In genomic region chr1:35536551-35537162, GRCh38 we compare ENCODE assay signal across 20 cellular contexts. TPM values are rescaled to one million over a fixed set of nuclear protein-coding genes. Genes with fewer than 3 reads are reported as not detected.
DNase-seq lines count a peak whose midpoint lies in the region; ATAC-seq and TF ChIP-seq lines count a peak whose summit lies in the region.
"Had no signal": no experiment of that assay in that cellular context is flagged by ENCODE, and none has a peak within 500 bp of the region (broad histone marks: within the 10 kb centered on the region; RNA-seq: fewer than 3 reads in every experiment).

No MANE protein-coding gene starts in this region.

- peaks cover 33% of the 10 kb centered on the region for H3K36me3 Mint-ChIP-seq in stimulated activated naive CD8-positive, alpha-beta T cell treated with anti-CD3 and anti-CD28 coated beads, Interleukin-15, Interleukin-2, amounts not matched to agents 100 ng/mL and 50 ng/mL, for 24 hours (ENCODE audit: low read depth)

- H3K4me1 Mint-ChIP-seq in stimulated activated naive CD8-positive, alpha-beta T cell treated with anti-CD3 and anti-CD28 coated beads, Interleukin-15, Interleukin-2, amounts not matched to agents 100 ng/mL and 50 ng/mL, for 24 hours (ENCODE audit: low read depth), result peaks cover 65% of the 10 kb centered on the region

- DNase-seq in heart left ventricle, result no peak
- DNase-seq in cardiac septum (ENCODE audit: low spot score), result no peak
- no peak for DNase-seq in T1000 (lab: John Stamatoyannopoulos, UW)
- DNase-seq in stomach, result no peak
- DNase-seq: activated CD4-positive, alpha-beta T cell treated with anti-CD3 and anti-CD28 coated beads for 1 hour; Calu3; effector CD8-positive, alpha-beta T cell; glutamatergic neuron; HCEC 1CT; MV-4-11; NCI-H524; SHP77 treated with DMSO at 0.1 percent for 48 hours; T-helper 2 cell had no signal

- H3K4me2 ChIP-seq in OCI-LY1 (ENCODE audit: low read length), result no peak overlapping the region

- H3K27me3 ChIP-seq in heart left ventricle (no peaks in the 10 kb centered on the region), OCI-LY1 (ENCODE audit: insufficient read depth, low read length) (no peaks in the 10 kb centered on the region), stomach (no peaks in the 10 kb centered on the region)
- H3K27me3 ChIP-seq: suprapubic skin had no signal

- no peak overlapping the region for H3K9ac ChIP-seq in OCI-LY1 (ENCODE audit: low read length)
- H3K9ac ChIP-seq: parathyroid adenoma had no signal

- H3K36me3 ChIP-seq in heart left ventricle (peaks cover 0 to 7% (median 0%) of the 10 kb centered on the region in 9 donors), OCI-LY1 (ENCODE audit: insufficient read depth, low read length) (peaks cover 20% of the 10 kb centered on the region), stomach (peaks cover 0 to 6% (median 0%) of the 10 kb centered on the region in 4 donors)
- H3K36me3 ChIP-seq: suprapubic skin had no signal

- H3K9me3 Mint-ChIP-seq in stimulated activated naive CD8-positive, alpha-beta T cell treated with anti-CD3 and anti-CD28 coated beads, Interleukin-15, Interleukin-2, amounts not matched to agents 100 ng/mL and 50 ng/mL, for 24 hours, result no peaks in the 10 kb centered on the region

- no peak for ATAC-seq in heart left ventricle
- no peak for ATAC-seq in GM19023 (IDR thresholded peaks at IDR 0.05; ENCODE audit: unreplicated experiment)
- ATAC-seq: K562 had no signal

- no peaks in the 10 kb centered on the region for H3F3A ChIP-seq in OCI-LY1 (ENCODE audit: insufficient read depth, low read length)

- H3K4me3 Mint-ChIP-seq in stimulated activated naive CD8-positive, alpha-beta T cell treated with anti-CD3 and anti-CD28 coated beads, Interleukin-15, Interleukin-2, amounts not matched to agents 100 ng/mL and 50 ng/mL, for 24 hours, result no peak overlapping the region

- no peaks in the 10 kb centered on the region for H3K79me2 ChIP-seq in OCI-LY1 (ENCODE audit: insufficient read depth, low read length)

- H3K4me1 ChIP-seq in heart left ventricle (peaks cover 14 to 94% (median 65%) of the 10 kb centered on the region in 12 donors), OCI-LY1 (ENCODE audit: insufficient read depth, low read length, severe bottlenecking) (peaks cover 42% of the 10 kb centered on the region), stomach (peaks cover 29 to 72% (median 45%) of the 10 kb centered on the region in 4 donors)
- H3K4me1 ChIP-seq: parathyroid adenoma had no signal

- no peaks in the 10 kb centered on the region for H3K9me3 ChIP-seq in heart left ventricle
- no peaks in the 10 kb centered on the region for H3K9me3 ChIP-seq in OCI-LY1 (ENCODE audit: low read length)
- no peaks in the 10 kb centered on the region for H3K9me3 ChIP-seq in stomach
- H3K9me3 ChIP-seq: suprapubic skin had no signal

- no peak overlapping the region for H2AFZ ChIP-seq in OCI-LY1 (ENCODE audit: low read length)
- H2AFZ ChIP-seq: parathyroid adenoma had no signal

- peak overlapping the region; percentile 33 for H3K27ac Mint-ChIP-seq in stimulated activated naive CD8-positive, alpha-beta T cell treated with anti-CD3 and anti-CD28 coated beads, Interleukin-15, Interleukin-2, amounts not matched to agents 100 ng/mL and 50 ng/mL, for 24 hours

- H3K27ac ChIP-seq in heart left ventricle, result peak overlapping the region in 11 of 12 donors; percentile 30 to 86 (median 70)
- H3K27ac ChIP-seq in OCI-LY1 (ENCODE audit: low read depth, low read length, poor library complexity, severe bottlenecking), result peak overlapping the region; percentile 95
- peak overlapping the region; percentile 1 for H3K27ac ChIP-seq in cingulate gyrus (ENCODE audit: low read depth, low read length)
- no peak overlapping the region for H3K27ac ChIP-seq in stomach
- H3K27ac ChIP-seq: parathyroid adenoma, suprapubic skin had no signal

- TF ChIP-seq EP300 in stomach (IDR thresholded peaks at IDR 0.05), result no peak

- intact Hi-C loops in heart left ventricle (cut with DNase I) (no loop called here), cardiac septum (cut with DNase I) (loop anchor here (2.0 kb wide), 1 partner anchor 28 kb away; no protein-coding TSS in a partner anchor), stomach (cut with DNase I; ENCODE audit: low total_unique reads) (no loop called here)

- peak overlapping the region in 9 of 12 donors; percentile 13 to 43 (median 37) for H3K4me3 ChIP-seq in heart left ventricle
- H3K4me3 ChIP-seq in OCI-LY1 (ENCODE audit: low read depth, low read length, poor library complexity, severe bottlenecking), result no peak overlapping the region
- no peak overlapping the region for H3K4me3 ChIP-seq in stomach
- H3K4me3 ChIP-seq: K562, suprapubic skin had no signal

- TF ChIP-seq POLR2A in heart left ventricle (IDR thresholded peaks at IDR 0.05) (no peak), stomach (IDR thresholded peaks at IDR 0.05) (no peak)

- H3K27me3 Mint-ChIP-seq in stimulated activated naive CD8-positive, alpha-beta T cell treated with anti-CD3 and anti-CD28 coated beads, Interleukin-15, Interleukin-2, amounts not matched to agents 100 ng/mL and 50 ng/mL, for 24 hours, result no peaks in the 10 kb centered on the region

- no peak for TF ChIP-seq CTCF in heart left ventricle (IDR thresholded peaks at IDR 0.05)
- TF ChIP-seq CTCF in OCI-LY1 (IDR thresholded peaks at IDR 0.05; ENCODE audit: low read length), result no peak
- TF ChIP-seq CTCF in stomach (IDR thresholded peaks at IDR 0.05), result no peak

- H4K20me1 ChIP-seq in OCI-LY1 (ENCODE audit: insufficient read depth, low read length), result no peaks in the 10 kb centered on the region

- no peaks in the 10 kb centered on the region for H3K9me2 ChIP-seq in OCI-LY1 (ENCODE audit: low read depth, low read length)

- 55 to 65% (median 62%) methylated on average over 2 of the region's 2 CpGs for WGBS in heart left ventricle, 4 donors
- WGBS in stomach, 5 donors, result 80 to 98% (median 93%) methylated on average over 2 of the region's 2 CpGs

RNA-seq across cellular contexts. Expression of gene KIAA0319L, which starts 20.5 kb away (rescaled TPM):
- total RNA-seq in heart left ventricle (100 to 1,000 TPM in 2 of 9 donors, 10 to 100 TPM in 7; 58.3 to 108 (median 78.3) TPM), cardiac septum (84.0 TPM), stomach (100 to 1,000 TPM in 2 of 5 donors, 10 to 100 TPM in 3; 26.3 to 146 (median 92.0) TPM)
- polyA plus RNA-seq in heart left ventricle (10 to 100 TPM; 21.0 to 41.1 TPM), stomach (10 to 100 TPM; 13.1 to 14.9 (median 14.4) TPM)

RNA-seq across cellular contexts. Expression of gene NCDN, which starts 20.9 kb away (rescaled TPM):
- total RNA-seq in heart left ventricle, result 10 to 100 TPM; 20.7 to 44.4 (median 35.3) TPM
- 10 to 100 TPM; 14.6 to 27.0 TPM for polyA plus RNA-seq in heart left ventricle
- total RNA-seq in cardiac septum, result 56.0 TPM
- 10 to 100 TPM in 4 of 5 donors, 1 to 10 TPM in 1; 7.0 to 92.9 (median 39.7) TPM for total RNA-seq in stomach
- polyA plus RNA-seq in stomach, result 1 to 10 TPM; 5.3 to 10.0 (median 7.0) TPM

RNA-seq across cellular contexts. Expression of gene TFAP2E, which starts 36.5 kb away (rescaled TPM):
- under 1 TPM in 6 of 9 donors, not detected in 3; 0.12 to 0.57 (median 0.41) TPM for total RNA-seq in heart left ventricle
- under 1 TPM; 0.15 to 0.17 TPM for polyA plus RNA-seq in heart left ventricle
- total RNA-seq in cardiac septum, result 0.48 TPM
- total RNA-seq in stomach, result 10 to 100 TPM in 1 of 5 donors, 1 to 10 TPM in 2, not detected in 2; 1.8 to 44.3 (median 7.0) TPM
- 1 to 10 TPM in 1 of 3 donors, under 1 TPM in 1, not detected in 1; 0.37 to 1.3 TPM for polyA plus RNA-seq in stomach

Comparison
In these comparisons a context has a peak if more than half of its experiments do, and no peak if none do; other contexts are left out.
1. H3K27ac ChIP-seq: peak in heart left ventricle (11 of 12), OCI-LY1 (single experiment) and cingulate gyrus (single experiment); none in stomach (0 of 5).
2. H3K4me3 ChIP-seq: peak in heart left ventricle (9 of 12); none in OCI-LY1 (single experiment) and stomach (0 of 4).